ENCODE assay signal across 1 cellular context in the genomic region with DNA sequence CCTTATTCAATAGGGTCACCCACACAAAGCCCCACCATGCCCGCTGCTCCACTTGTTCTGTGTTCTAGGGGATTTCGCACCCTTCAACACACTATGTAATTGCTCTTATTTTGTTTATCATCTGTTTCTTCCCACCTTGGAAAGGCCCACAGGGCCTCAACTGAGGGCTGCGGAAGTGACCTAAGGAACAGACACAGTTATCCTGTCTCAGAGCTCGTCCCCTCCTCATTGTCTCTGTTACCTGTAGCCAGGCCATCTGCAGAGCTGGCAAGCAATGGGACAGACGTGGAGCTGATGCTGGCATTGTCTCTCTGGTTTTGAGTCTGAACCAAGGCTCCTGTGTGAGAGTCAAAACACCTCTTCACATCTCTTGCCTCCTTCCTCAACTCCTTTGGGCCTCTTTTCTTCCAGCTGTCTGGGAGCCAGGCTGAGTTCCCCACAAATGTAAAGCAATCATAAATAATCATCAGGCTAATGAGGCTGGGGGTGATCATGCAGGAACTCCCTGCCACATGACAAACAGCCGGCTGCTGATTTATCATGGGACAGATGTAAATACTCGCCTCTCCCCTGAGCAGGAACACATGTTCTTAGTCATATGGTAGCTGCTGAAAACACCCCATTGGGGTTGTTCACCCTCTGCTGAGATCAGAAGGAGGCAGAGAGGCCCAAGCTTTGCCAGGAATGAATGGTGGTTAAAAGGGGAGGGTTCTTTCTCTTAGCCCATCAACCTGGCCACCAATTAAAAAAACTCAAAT.
TF ChIP-seq lines count a peak whose summit lies in the region.

No MANE protein-coding gene starts in this region.

TF ChIP-seq in H1, 55 proteins besides CTCF, POLR2A, EP300 and RAD21:
- no peak for TF ChIP-seq CTBP2 (IDR thresholded peaks at IDR 0.05; ENCODE audit: borderline replicate concordance, insufficient read depth, insufficient read length, low read length)
- TF ChIP-seq HDAC2 (IDR thresholded peaks at IDR 0.05; ENCODE audit: borderline replicate concordance in 1 of 2, low read depth in 2 of 2, low read length in 2 of 2): no peak
- TF ChIP-seq, protein P1, sequence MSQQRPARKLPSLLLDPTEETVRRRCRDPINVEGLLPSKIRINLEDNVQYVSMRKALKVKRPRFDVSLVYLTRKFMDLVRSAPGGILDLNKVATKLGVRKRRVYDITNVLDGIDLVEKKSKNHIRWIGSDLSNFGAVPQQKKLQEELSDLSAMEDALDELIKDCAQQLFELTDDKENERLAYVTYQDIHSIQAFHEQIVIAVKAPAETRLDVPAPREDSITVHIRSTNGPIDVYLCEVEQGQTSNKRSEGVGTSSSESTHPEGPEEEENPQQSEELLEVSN (IDR thresholded peaks at IDR 0.05): no peak
- no peak for TF ChIP-seq POLR2AphosphoS5 (IDR thresholded peaks at IDR 0.05; ENCODE audit: low read depth, low read length)
- no peak for TF ChIP-seq SIN3A (conservative IDR thresholded peaks at IDR 0.05 in 1 of 2, IDR thresholded peaks at IDR 0.05 in 1 of 2; ENCODE audit: low read depth in 1 of 2, low read length in 2 of 2)
- TF ChIP-seq TAF1 (IDR thresholded peaks at IDR 0.05; ENCODE audit: low read depth, low read length): no peak
- TF ChIP-seq TCF12 (IDR thresholded peaks at IDR 0.05; ENCODE audit: low read depth, low read length): no peak
- TF ChIP-seq RBBP5 (IDR thresholded peaks at IDR 0.05; ENCODE audit: borderline replicate concordance, low read depth, low read length): no peak
